In genomic region chr10:91034494-91035157, GRCh38 we compare ENCODE assay signal across 8 cellular contexts.
DNase-seq lines count a peak whose midpoint lies in the region; ATAC-seq and TF ChIP-seq lines count a peak whose summit lies in the region.

No MANE protein-coding gene starts in this region.

- TF ChIP-seq CTCF in endothelial cell (IDR thresholded peaks at IDR 0.05; ENCODE audit: unreplicated experiment) (no peak), neural progenitor cell (IDR thresholded peaks at IDR 0.05) (no peak)

- ATAC-seq in GM19397 (IDR thresholded peaks at IDR 0.05; ENCODE audit: unreplicated experiment), result no peak

- H3K9me3 Mint-ChIP-seq in endothelial cell (ENCODE audit: unreplicated experiment) (no peaks in the 10 kb centered on the region), neural progenitor cell (no peaks in the 10 kb centered on the region)

- peak; percentile 19 for DNase-seq in DMS153 (lab: John Stamatoyannopoulos, UW)
- DNase-seq in NCI-H2171 (lab: John Stamatoyannopoulos, UW), result peak; percentile 49
- DNase-seq in endothelial cell (ENCODE audit: low spot score), result no peak
- peak; percentile 50 for DNase-seq in neural progenitor cell (ENCODE audit: low spot score)
- no peak for DNase-seq in GM19240 (ENCODE audit: insufficient read length, low spot score)
- no peak for DNase-seq in stimulated activated CD4-positive, alpha-beta T cell treated with anti-CD3 and anti-CD28 coated beads, Interleukin-4, amount 100 ng/mL, for 4 hours
- no peak for DNase-seq in OCI-M2 (lab: John Stamatoyannopoulos, UW; ENCODE audit: unreplicated experiment)

- no peaks in the 10 kb centered on the region for H3K9me3 ChIP-seq in neural progenitor cell (ENCODE audit: low read depth)

- no peak overlapping the region for H3K27ac ChIP-seq in neural progenitor cell

- H3K9ac ChIP-seq in neural progenitor cell, result no peak overlapping the region

- peaks cover 3% of the 10 kb centered on the region for H3K27me3 Mint-ChIP-seq in endothelial cell (ENCODE audit: unreplicated experiment)
- no peaks in the 10 kb centered on the region for H3K27me3 Mint-ChIP-seq in neural progenitor cell (ENCODE audit: insufficient read depth, low read depth)

- no peaks in the 10 kb centered on the region for H3K36me3 Mint-ChIP-seq in endothelial cell (ENCODE audit: low read depth, unreplicated experiment)
- H3K36me3 Mint-ChIP-seq in neural progenitor cell, result no peaks in the 10 kb centered on the region

- no peaks in the 10 kb centered on the region for H4K20me1 ChIP-seq in neural progenitor cell (ENCODE audit: low read depth)

- H3K4me1 Mint-ChIP-seq in endothelial cell (ENCODE audit: unreplicated experiment) (peaks cover 17% of the 10 kb centered on the region), neural progenitor cell (peaks cover 44% of the 10 kb centered on the region)

- H3K79me2 ChIP-seq in neural progenitor cell (ENCODE audit: low read depth), result no peaks in the 10 kb centered on the region

- H3K36me3 ChIP-seq in neural progenitor cell, result no peaks in the 10 kb centered on the region

- no peak overlapping the region for H3K4me3 Mint-ChIP-seq in endothelial cell (ENCODE audit: unreplicated experiment)
- H3K4me3 Mint-ChIP-seq in neural progenitor cell, result no peak overlapping the region

- no peak overlapping the region for H3K4me3 ChIP-seq in neural progenitor cell

- no peaks in the 10 kb centered on the region for H3F3A ChIP-seq in neural progenitor cell (ENCODE audit: low read depth)

- H3K4me2 ChIP-seq in neural progenitor cell, result peak overlapping the region; percentile 37

- no peak overlapping the region for H2AFZ ChIP-seq in neural progenitor cell (replicated peaks)

- H3K27me3 ChIP-seq in neural progenitor cell, result no peaks in the 10 kb centered on the region

- H3K27ac Mint-ChIP-seq in endothelial cell (ENCODE audit: unreplicated experiment), result peak overlapping the region; percentile 46
- H3K27ac Mint-ChIP-seq in neural progenitor cell, result peak overlapping the region; percentile 30

- H3K4me1 ChIP-seq in neural progenitor cell, result peaks cover 32% of the 10 kb centered on the region

Comparison
In these comparisons a context has a peak if more than half of its experiments do, and no peak if none do; other contexts are left out.
1. DNase-seq: peak in DMS153 (single experiment), NCI-H2171 (single experiment) and neural progenitor cell (single experiment); none in endothelial cell (single experiment), GM19240 (single experiment), stimulated activated CD4-positive, alpha-beta T cell treated with anti-CD3 and anti-CD28 coated beads, Interleukin-4, amount 100 ng/mL, for 4 hours (0 of 2) and OCI-M2 (single experiment).